Comparison of ENCODE assay signal across 8 cellular contexts in genomic region chr5:154646841-154647759, GRCh38.
A peak's percentile ranks its signal among the peaks of the same experiment; 100 is the strongest.
DNase-seq lines count a peak whose midpoint lies in the region; ATAC-seq and TF ChIP-seq lines count a peak whose summit lies in the region.

No MANE protein-coding gene starts in this region.

- peak overlapping the region; percentile 33 for H3K4me2 ChIP-seq in mesenchymal stem cell (ENCODE audit: low read length, poor library complexity, severe bottlenecking)

- in situ Hi-C loops in Panc1 (cut with HindIII; ENCODE audit: low pct_unique_long_range_greater_than_20kb, low sequenced_read_pairs) = no loop called here

- H3K14ac ChIP-seq in mesenchymal stem cell (ENCODE audit: low read length in 2 of 2) = no peak overlapping the region

- peak overlapping the region; percentile 48 for H3K9ac ChIP-seq in mesenchymal stem cell (ENCODE audit: low read length)

- CTCF ChIA-PET in Panc1 (lab: Charles Lee) = no interaction called here

- H3K4me1 ChIP-seq in Panc1 (ENCODE audit: control insufficient read depth, insufficient read depth, low read length) = no peaks in the 10 kb centered on the region
- H3K4me1 ChIP-seq in mesenchymal stem cell (ENCODE audit: control insufficient read depth, insufficient read depth, low read depth, low read length) = peaks cover 6% of the 10 kb centered on the region
- peaks cover 10 to 12% of the 10 kb centered on the region in 2 donors for H3K4me1 ChIP-seq in thyroid gland

- peak overlapping the region; percentile 54 for H2AFZ ChIP-seq in mesenchymal stem cell (ENCODE audit: low read depth, low read length)

- no peaks in the 10 kb centered on the region for H3K79me1 ChIP-seq in mesenchymal stem cell (replicated peaks; ENCODE audit: low read length, poor library complexity, severe bottlenecking)

- H3K27me3 ChIP-seq in GM06990 (replicated peaks; ENCODE audit: control insufficient read depth, insufficient read depth, low read length) = no peaks in the 10 kb centered on the region; the same call in 1 of the 2 replicates
- no peaks in the 10 kb centered on the region for H3K27me3 ChIP-seq in Panc1 (ENCODE audit: control insufficient read depth, insufficient read depth, low read length)
- H3K27me3 ChIP-seq in mesenchymal stem cell (ENCODE audit: control insufficient read depth in 1 of 2, insufficient read depth in 1 of 2, low read length in 2 of 2) = peaks cover 0 to 6% of the 10 kb centered on the region in 2 experiments
- H3K27me3 ChIP-seq in thyroid gland = no peaks in the 10 kb centered on the region

- H3K18ac ChIP-seq in mesenchymal stem cell (ENCODE audit: low read depth in 1 of 2, low read length in 2 of 2) = peak overlapping the region in 1 of 2 experiments; percentile 21

- H2BK5ac ChIP-seq in mesenchymal stem cell (ENCODE audit: low read depth, low read length, poor library complexity, severe bottlenecking) = no peak overlapping the region

- POLR2A ChIA-PET in Panc1 (lab: Charles Lee) = no interaction called here

- H3K9me3 ChIP-seq in Panc1 (ENCODE audit: control insufficient read depth, insufficient read depth, low read depth, low read length) = no peaks in the 10 kb centered on the region
- H3K9me3 ChIP-seq in mesenchymal stem cell (ENCODE audit: control insufficient read depth, low read length) = no peaks in the 10 kb centered on the region
- no peaks in the 10 kb centered on the region for H3K9me3 ChIP-seq in thyroid gland

- DNase-seq in GM06990 (ENCODE audit: extremely low read depth, insufficient read length) (peak; percentile 24), Panc1 (ENCODE audit: low read depth, low spot score) (no peak), mesenchymal stem cell (peak; percentile 49), thyroid gland (peak; percentile 79 to 81), GDM1 (lab: John Stamatoyannopoulos, UW) (no peak), NCI-H82 (lab: John Stamatoyannopoulos, UW) (no peak)
- peak; percentile 21 for DNase-seq in effector CD8-positive, alpha-beta T cell (lab: John Stamatoyannopoulos, UW)

- no peak overlapping the region for H2AK5ac ChIP-seq in mesenchymal stem cell (ENCODE audit: low read length, severe bottlenecking)

- no peak overlapping the region for H3K4ac ChIP-seq in mesenchymal stem cell (ENCODE audit: low read depth in 1 of 2, low read length in 2 of 2)

- H4K91ac ChIP-seq in mesenchymal stem cell (ENCODE audit: low read length) = no peak overlapping the region

- intact Hi-C loops in Panc1 (cut with micrococcal nuclease; ENCODE audit: unreplicated experiment) = no loop called here
- intact Hi-C loops in thyroid gland (cut with DNase I) = loop anchor here (5.0 kb wide), 1 partner anchor 165 kb away; no protein-coding TSS in a partner anchor

- no peak overlapping the region for H3K23ac ChIP-seq in mesenchymal stem cell (ENCODE audit: low read length in 2 of 2)

- no peaks in the 10 kb centered on the region for H3K36me3 ChIP-seq in GM06990 (ENCODE audit: control insufficient read depth, insufficient read depth, low read length)
- H3K36me3 ChIP-seq in Panc1 (ENCODE audit: control insufficient read depth, insufficient read depth, low read length) = no peaks in the 10 kb centered on the region
- no peaks in the 10 kb centered on the region for H3K36me3 ChIP-seq in mesenchymal stem cell (ENCODE audit: control insufficient read depth in 1 of 2, insufficient read depth in 2 of 2, low read depth in 1 of 2, low read length in 2 of 2)
- no peaks in the 10 kb centered on the region for H3K36me3 ChIP-seq in thyroid gland

- H3K4me3 ChIP-seq in GM06990 (replicated peaks; ENCODE audit: low read depth, low read length) (no peak overlapping the region; the same call in 1 of the 2 replicates), Panc1 (ENCODE audit: low read depth in 2 of 2, low read length in 2 of 2) (no peak overlapping the region), mesenchymal stem cell (ENCODE audit: insufficient read depth in 1 of 2, low read depth in 1 of 2, low read length in 2 of 2) (peak overlapping the region in 1 of 2 experiments; percentile 56), thyroid gland (replicated peaks in 1 of 3) (peak overlapping the region in 1 of 3 donors; percentile 16)

- 32% methylated on average over 51 of the region's 55 CpGs for WGBS in mesenchymal stem cell
- 12% methylated on average over 42 to 46 of the region's 55 CpGs for WGBS in thyroid gland, 2 donors

- no peak for TF ChIP-seq POLR2A in thyroid gland (IDR thresholded peaks at IDR 0.05)

- H2BK12ac ChIP-seq in mesenchymal stem cell (ENCODE audit: low read length in 2 of 2) = no peak overlapping the region

- no peak overlapping the region for H4K8ac ChIP-seq in mesenchymal stem cell (ENCODE audit: low read length)

- TF ChIP-seq CTCF in GM06990 (IDR thresholded peaks at IDR 0.05; ENCODE audit: insufficient read depth, low read length, poor library complexity, severe bottlenecking) (no peak), Panc1 (IDR thresholded peaks at IDR 0.05) (no peak), thyroid gland (IDR thresholded peaks at IDR 0.05) (no peak)

- BruUV-seq in Panc1 (replicated peaks; lab: Mats Ljungman, UMichigan) = no TSS peak

- no peak overlapping the region for H2BK15ac ChIP-seq in mesenchymal stem cell (ENCODE audit: low read depth, poor library complexity, severe bottlenecking)

- H2BK120ac ChIP-seq in mesenchymal stem cell (ENCODE audit: low read depth, low read length) = no peak overlapping the region

- ATAC-seq in GM21526 (IDR thresholded peaks at IDR 0.05; ENCODE audit: low FRiP score, unreplicated experiment) (peak; percentile 56), Panc1 (0 out of 2 replicates have a peak, but pooled peaks have one; percentile 13)

- H3K27ac ChIP-seq in Panc1 (ENCODE audit: low read length) (no peak overlapping the region), mesenchymal stem cell (ENCODE audit: low read length, poor library complexity, severe bottlenecking) (no peak overlapping the region), thyroid gland (no peak overlapping the region)

Comparison
In these comparisons a context has a peak if more than half of its experiments do, and no peak if none do; other contexts are left out.
1. DNase-seq: peak in GM06990 (single experiment), effector CD8-positive, alpha-beta T cell (single experiment), mesenchymal stem cell (single experiment) and thyroid gland (2 of 2); none in Panc1 (single experiment), GDM1 (single experiment) and NCI-H82 (single experiment).